ENCODE assay signal across 9 cellular contexts in the genomic region with DNA sequence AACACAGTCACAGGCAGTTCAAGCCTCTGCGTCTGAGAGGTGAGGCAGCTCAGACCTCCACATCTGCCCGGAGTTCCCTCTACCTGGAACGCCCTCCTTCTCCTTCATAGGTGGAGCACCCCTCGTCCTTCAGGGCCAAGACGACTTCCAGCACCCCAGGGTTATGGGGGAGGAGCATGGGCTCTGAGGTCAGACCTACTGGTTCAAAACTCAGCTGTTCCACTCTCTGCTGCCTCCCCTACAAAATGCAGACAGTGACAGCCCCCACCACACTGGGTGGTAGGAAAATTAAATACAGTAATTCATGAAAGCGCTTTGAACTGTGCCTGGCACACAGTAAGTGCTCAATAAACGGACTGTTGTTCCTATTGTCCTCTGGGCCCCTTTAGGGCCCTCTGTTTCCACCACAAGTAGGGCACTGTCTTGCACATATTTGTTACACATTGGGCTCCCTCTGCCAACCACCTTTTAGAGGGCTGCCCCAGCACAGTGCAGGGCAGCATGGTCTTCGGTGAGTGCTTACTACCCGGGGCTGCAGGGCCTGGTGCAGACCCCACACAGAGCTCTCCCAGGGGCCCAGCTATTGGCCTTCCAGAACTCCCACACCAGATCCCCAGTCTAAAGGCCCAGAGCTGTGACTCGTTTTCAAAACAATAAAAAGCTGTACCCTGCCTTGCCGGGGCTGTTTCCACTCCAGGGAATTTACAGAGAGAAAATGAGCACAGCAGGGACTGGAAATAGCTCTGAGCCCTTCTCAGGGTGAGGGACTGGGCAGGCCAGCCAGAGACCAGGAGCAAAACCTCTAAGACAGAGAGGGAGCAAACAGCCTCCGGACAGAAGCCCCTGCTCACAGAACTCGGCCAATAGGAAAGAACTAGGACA. TPM values are rescaled to one million over a fixed set of nuclear protein-coding genes. Genes with fewer than 3 reads are reported as not detected.
DNase-seq lines count a peak whose midpoint lies in the region; ATAC-seq and TF ChIP-seq lines count a peak whose summit lies in the region.
"Had no signal": no experiment of that assay in that cellular context is flagged by ENCODE, and none has a peak within 500 bp of the region (broad histone marks: within the 10 kb centered on the region; RNA-seq: fewer than 3 reads in every experiment).

No MANE protein-coding gene starts in this region.

- H3T11ph ChIP-seq in H9 (ENCODE audit: low read length) = no peak overlapping the region

- peaks cover 9% of the 10 kb centered on the region for H3K4me1 ChIP-seq in H9 (ENCODE audit: insufficient read depth, low read length)
- H3K4me1 ChIP-seq in hepatocyte (ENCODE audit: insufficient read depth) = peaks cover 41% of the 10 kb centered on the region

- peaks cover 0 to 21% (median 6%) of the 10 kb centered on the region in 3 experiments; a peak in 5 of 7 replicates for H3K36me3 Mint-ChIP-seq in H9 (ENCODE audit: insufficient read depth in 1 of 3, low read depth in 3 of 3)
- H3K36me3 Mint-ChIP-seq in activated CD4-positive, alpha-beta memory T cell treated with anti-CD3 and anti-CD28 coated beads for 36 hours = no peaks in the 10 kb centered on the region
- H3K36me3 Mint-ChIP-seq in stimulated activated effector memory CD8-positive, alpha-beta T cell treated with anti-CD3 and anti-CD28 coated beads, Interleukin-12 subunit alpha, Interleukin-12 subunit beta, amount 100 ng/mL, for 72 hours = peaks cover 13% of the 10 kb centered on the region

- WGBS in H9 (ENCODE audit: extremely low coverage, insufficient read length, low lambda C conversion rate) = no CpG with 5 or more reads among the region's 13 CpGs
- 66% methylated on average over 13 of the region's 13 CpGs for WGBS in hepatocyte (ENCODE audit: low lambda C conversion rate, missing lambda C conversion rate)

- H4K20me1 ChIP-seq in H9 (ENCODE audit: control insufficient read depth, insufficient read depth, insufficient read length) (no peaks in the 10 kb centered on the region), hepatocyte (ENCODE audit: insufficient read depth, poor library complexity, severe bottlenecking) (peaks cover 63% of the 10 kb centered on the region)

- H3K4me1 Mint-ChIP-seq in H9 = peaks cover 44 to 49% of the 10 kb centered on the region in 2 experiments
- H3K4me1 Mint-ChIP-seq in activated CD4-positive, alpha-beta memory T cell treated with anti-CD3 and anti-CD28 coated beads for 36 hours (ENCODE audit: low read depth) = peaks cover 55% of the 10 kb centered on the region
- H3K4me1 Mint-ChIP-seq in stimulated activated effector memory CD8-positive, alpha-beta T cell treated with anti-CD3 and anti-CD28 coated beads, Interleukin-12 subunit alpha, Interleukin-12 subunit beta, amount 100 ng/mL, for 72 hours = peaks cover 73% of the 10 kb centered on the region

- no peak overlapping the region for H2AK5ac ChIP-seq in H9 (ENCODE audit: insufficient read length, low read length)

- H3K36me3 ChIP-seq in hepatocyte (replicated peaks; ENCODE audit: insufficient read depth, low read depth) = no peaks in the 10 kb centered on the region

- POLR2A ChIA-PET in activated CD4-positive, alpha-beta memory T cell treated with anti-CD3 and anti-CD28 coated beads for 36 hours (lab: Charles Lee) = no interaction called here

- H3K27ac Mint-ChIP-seq in H9 = peak overlapping the region; percentile 20 to 66 (median 44); a peak in 2 of 7 replicates
- H3K27ac Mint-ChIP-seq in activated CD4-positive, alpha-beta memory T cell treated with anti-CD3 and anti-CD28 coated beads for 36 hours = peak overlapping the region; percentile 28
- peak overlapping the region; percentile 88 for H3K27ac Mint-ChIP-seq in stimulated activated effector memory CD8-positive, alpha-beta T cell treated with anti-CD3 and anti-CD28 coated beads, Interleukin-12 subunit alpha, Interleukin-12 subunit beta, amount 100 ng/mL, for 72 hours

- H3K23ac ChIP-seq in H9 (ENCODE audit: insufficient read length, low read depth, low read length) = no peak overlapping the region

- H3K4me2 ChIP-seq in H9 (ENCODE audit: insufficient read depth, insufficient read length, low read length) = no peak overlapping the region
- peak overlapping the region; percentile 95 for H3K4me2 ChIP-seq in hepatocyte

- no peak overlapping the region for H4K8ac ChIP-seq in H9 (replicated peaks; ENCODE audit: insufficient read length, low read depth, low read length)

- H4K5ac ChIP-seq in H9 (ENCODE audit: insufficient read length, low read depth, low read length) = no peak overlapping the region

- H4K91ac ChIP-seq in H9 (ENCODE audit: insufficient read length, low read depth, low read length) = no peak overlapping the region

- H2BK15ac ChIP-seq in H9 (ENCODE audit: low read depth, low read length) = no peak overlapping the region

- intact Hi-C loops in activated CD4-positive, alpha-beta memory T cell treated with anti-CD3 and anti-CD28 coated beads for 36 hours (cut with micrococcal nuclease) = no loop called here

- no peak overlapping the region for H2AFZ ChIP-seq in H9 (ENCODE audit: low read length)
- no peak overlapping the region for H2AFZ ChIP-seq in hepatocyte

- no peak overlapping the region for H2BK120ac ChIP-seq in H9 (ENCODE audit: low read depth, low read length, poor library complexity, severe bottlenecking)

- H3K9me3 ChIP-seq in H9 (ENCODE audit: control insufficient read depth, low read depth, low read length) = no peaks in the 10 kb centered on the region
- no peaks in the 10 kb centered on the region for H3K9me3 ChIP-seq in hepatocyte (ENCODE audit: low read depth)

- H3K4ac ChIP-seq in H9 (ENCODE audit: low read depth, low read length) = no peak overlapping the region

- H2BK20ac ChIP-seq in H9 (ENCODE audit: low read depth, low read length, poor library complexity, severe bottlenecking) = no peak overlapping the region

- peaks cover 10% of the 10 kb centered on the region for H3K79me1 ChIP-seq in H9 (ENCODE audit: insufficient read depth, low read depth, low read length, poor library complexity, severe bottlenecking)

- no peak overlapping the region for H3K14ac ChIP-seq in H9 (ENCODE audit: insufficient read depth, low read length)

- H3K79me2 ChIP-seq in H9 (ENCODE audit: insufficient read depth, low read length) (peaks cover 26% of the 10 kb centered on the region; the same call in 1 of the 2 replicates), hepatocyte (peaks cover 81% of the 10 kb centered on the region)

- H3K4me3 Mint-ChIP-seq in H9 = peak overlapping the region in 1 of 2 experiments; percentile 93; a peak in 3 of 5 replicates
- H3K4me3 Mint-ChIP-seq in activated CD4-positive, alpha-beta memory T cell treated with anti-CD3 and anti-CD28 coated beads for 36 hours = no peak overlapping the region
- peak overlapping the region; percentile 83 for H3K4me3 Mint-ChIP-seq in stimulated activated effector memory CD8-positive, alpha-beta T cell treated with anti-CD3 and anti-CD28 coated beads, Interleukin-12 subunit alpha, Interleukin-12 subunit beta, amount 100 ng/mL, for 72 hours

- H2BK12ac ChIP-seq in H9 (ENCODE audit: insufficient read length, low read depth, low read length) = no peak overlapping the region

- H3K27me3 ChIP-seq in H9 (ENCODE audit: insufficient read depth, low read length) = no peaks in the 10 kb centered on the region
- H3K27me3 ChIP-seq in hepatocyte = no peaks in the 10 kb centered on the region

- TF ChIP-seq CTCF in H9 (conservative IDR thresholded peaks at IDR 0.05) = no peak
- no peak for TF ChIP-seq CTCF in hepatocyte (IDR thresholded peaks at IDR 0.05; ENCODE audit: poor library complexity)

- H3K9me2 ChIP-seq in hepatocyte (replicated peaks; ENCODE audit: insufficient read depth) = no peaks in the 10 kb centered on the region

- no peak overlapping the region for H2BK5ac ChIP-seq in H9 (ENCODE audit: insufficient read length, low read length)

- CTCF ChIA-PET in activated CD4-positive, alpha-beta memory T cell treated with anti-CD3 and anti-CD28 coated beads for 36 hours (lab: Charles Lee) = interaction anchor here (1.2 to 1.6 kb wide), 5 partner anchors 8 to 218 kb away, joined by 3 to 5 read pairs (median 3); no protein-coding TSS in a partner anchor

- no peak overlapping the region for H3K56ac ChIP-seq in H9 (ENCODE audit: insufficient read length, low read depth, low read length)

- peaks cover 7% of the 10 kb centered on the region for H3K23me2 ChIP-seq in H9 (ENCODE audit: insufficient read length, low read depth, low read length, poor library complexity, severe bottlenecking)

- DNase-seq in H9 = peak; percentile 19
- no peak for DNase-seq in activated CD4-positive, alpha-beta memory T cell treated with anti-CD3 and anti-CD28 coated beads for 36 hours
- no peak for DNase-seq in hepatocyte (ENCODE audit: low spot score)
- no peak for DNase-seq in stimulated activated effector memory CD8-positive, alpha-beta T cell treated with anti-CD3 and anti-CD28 coated beads, Interleukin-12 subunit alpha, Interleukin-12 subunit beta, amount 100 ng/mL, for 72 hours (ENCODE audit: low spot score in 2 of 2)
- DNase-seq in erythroblast (lab: John Stamatoyannopoulos, UW) = no peak
- DNase-seq in AML-193 (lab: John Stamatoyannopoulos, UW) = no peak
- DNase-seq in DMS53 (lab: John Stamatoyannopoulos, UW) = no peak
- DNase-seq: cortex of kidney, NCI-H1930 had no signal

- H3K4me3 ChIP-seq in hepatocyte = no peak overlapping the region

- H3K18ac ChIP-seq in H9 (ENCODE audit: insufficient read length, low read depth, low read length) = no peak overlapping the region

- TF ChIP-seq POLR2A in erythroblast (IDR thresholded peaks at IDR 0.05; ENCODE audit: low read length) = no peak

- H3K9ac ChIP-seq in H9 (ENCODE audit: extremely low read depth, insufficient read length, low read length) = no peak overlapping the region

- no peak for ATAC-seq in stimulated activated effector memory CD8-positive, alpha-beta T cell treated with anti-CD3 and anti-CD28 coated beads, Interleukin-12 subunit alpha, Interleukin-12 subunit beta, amount 100 ng/mL, for 72 hours

- no peak overlapping the region for H3K27ac ChIP-seq in H9 (ENCODE audit: insufficient read length, low read depth, low read length)
- peak overlapping the region; percentile 21 for H3K27ac ChIP-seq in hepatocyte

- H3K27me3 Mint-ChIP-seq in H9 (ENCODE audit: low read depth) = peaks cover 5% of the 10 kb centered on the region
- no peaks in the 10 kb centered on the region for H3K27me3 Mint-ChIP-seq in activated CD4-positive, alpha-beta memory T cell treated with anti-CD3 and anti-CD28 coated beads for 36 hours

- no peaks in the 10 kb centered on the region for H3K9me3 Mint-ChIP-seq in H9
- no peaks in the 10 kb centered on the region for H3K9me3 Mint-ChIP-seq in activated CD4-positive, alpha-beta memory T cell treated with anti-CD3 and anti-CD28 coated beads for 36 hours
- H3K9me3 Mint-ChIP-seq in stimulated activated effector memory CD8-positive, alpha-beta T cell treated with anti-CD3 and anti-CD28 coated beads, Interleukin-12 subunit alpha, Interleukin-12 subunit beta, amount 100 ng/mL, for 72 hours = no peaks in the 10 kb centered on the region

RNA-seq across cellular contexts. Expression of gene TMEM184B, which starts 2.5 kb away (rescaled TPM):
- total RNA-seq in H9 (2021) = 51.7 and 58.5 TPM in 2 replicates
- 10 to 100 TPM; 24.4 to 26.6 TPM for total RNA-seq in activated CD4-positive, alpha-beta memory T cell treated with anti-CD3 and anti-CD28 coated beads for 36 hours
- 32.1 and 58.2 TPM in 2 replicates for total RNA-seq in hepatocyte
- polyA plus RNA-seq in hepatocyte = 90.0 and 102 TPM in 2 replicates

RNA-seq across cellular contexts. Expression of gene CSNK1E, which starts 46.9 kb away (rescaled TPM):
- total RNA-seq in H9 (2021) = 230 and 236 TPM in 2 replicates
- total RNA-seq in activated CD4-positive, alpha-beta memory T cell treated with anti-CD3 and anti-CD28 coated beads for 36 hours = 100 to 1,000 TPM; 104 to 105 TPM
- 85.8 and 89.5 TPM in 2 replicates for total RNA-seq in hepatocyte
- polyA plus RNA-seq in hepatocyte = 123 and 152 TPM in 2 replicates

Comparison
In these comparisons a context has a peak if more than half of its experiments do, and no peak if none do; other contexts are left out.
1. H3K27ac Mint-ChIP-seq: peak in every context shown above with its lines; median percentile 88 in stimulated activated effector memory CD8-positive, alpha-beta T cell treated with anti-CD3 and anti-CD28 coated beads, Interleukin-12 subunit alpha, Interleukin-12 subunit beta, amount 100 ng/mL, for 72 hours; 44 in H9; 28 in activated CD4-positive, alpha-beta memory T cell treated with anti-CD3 and anti-CD28 coated beads for 36 hours.